ENCODE assay signal across 8 cellular contexts in genomic region chr5:36744041-36744677, GRCh38.
DNase-seq lines count a peak whose midpoint lies in the region; ATAC-seq, FAIRE-seq and TF ChIP-seq lines count a peak whose summit lies in the region.

No MANE protein-coding gene starts in this region.

- peak overlapping the region; percentile 87 for H3K4me3 ChIP-seq in GM23248
- peak overlapping the region; percentile 94 for H3K4me3 ChIP-seq in OCI-LY3 (ENCODE audit: low read length)
- peak overlapping the region; percentile 16 to 52 (median 49) for H3K4me3 ChIP-seq in pancreas

- FAIRE-seq in pancreas (lab: Jason Lieb, UNC) = no peak

- H3K4me1 ChIP-seq in GM23248 (ENCODE audit: insufficient read depth) = 0 out of 2 replicates have a peak, but pooled peaks cover 7% of the 10 kb centered on the region
- peaks cover 15% of the 10 kb centered on the region for H3K4me1 ChIP-seq in OCI-LY3 (ENCODE audit: low read length)
- peaks cover 4 to 44% (median 32%) of the 10 kb centered on the region in 3 donors for H3K4me1 ChIP-seq in pancreas

- H3K27ac Mint-ChIP-seq in Calu3 (ENCODE audit: unreplicated experiment) = peak overlapping the region; percentile 86

- H3K27me3 ChIP-seq in GM23248 (replicated peaks; ENCODE audit: insufficient read depth) = peaks cover 10% of the 10 kb centered on the region; the same call in 1 of the 2 replicates
- peaks cover 13% of the 10 kb centered on the region; the same call in 1 of the 2 replicates for H3K27me3 ChIP-seq in OCI-LY3 (ENCODE audit: low read depth, low read length)
- H3K27me3 ChIP-seq in pancreas = no peaks in the 10 kb centered on the region

- peak overlapping the region; percentile 94 for H3K4me3 Mint-ChIP-seq in Calu3 (ENCODE audit: low read depth, unreplicated experiment)

- no peaks in the 10 kb centered on the region for H3K79me2 ChIP-seq in GM23248 (ENCODE audit: insufficient read depth)
- no peaks in the 10 kb centered on the region for H3K79me2 ChIP-seq in OCI-LY3 (ENCODE audit: low read length)

- H3K4me1 Mint-ChIP-seq in Calu3 (ENCODE audit: low read depth, unreplicated experiment) = peaks cover 43% of the 10 kb centered on the region

- DNase-seq in Calu3 (no peak), GM23248 (peak; percentile 15), epithelial cell of prostate (ENCODE audit: low read depth, low spot score) (no peak), pancreas (no peak), G401 (ENCODE audit: low spot score) (no peak)

- peaks cover 18% of the 10 kb centered on the region for H3K36me3 Mint-ChIP-seq in Calu3 (ENCODE audit: insufficient read depth, unreplicated experiment)

- no peaks in the 10 kb centered on the region for H3K9me3 ChIP-seq in GM23248 (ENCODE audit: low read depth)
- H3K9me3 ChIP-seq in OCI-LY3 (ENCODE audit: insufficient read depth, low read length) = no peaks in the 10 kb centered on the region
- no peaks in the 10 kb centered on the region for H3K9me3 ChIP-seq in pancreas

- H3K36me3 ChIP-seq in GM23248 (ENCODE audit: low read depth) = no peaks in the 10 kb centered on the region
- H3K36me3 ChIP-seq in OCI-LY3 (replicated peaks; ENCODE audit: low read depth, low read length) = no peaks in the 10 kb centered on the region
- H3K36me3 ChIP-seq in pancreas = no peaks in the 10 kb centered on the region

- in situ Hi-C loops in GM23248 (cut with MboI) (loop anchor here (10.0 kb wide), 1 partner anchor 121 kb away; no protein-coding TSS in a partner anchor), G401 (cut with HindIII; ENCODE audit: low sequenced_read_pairs) (no loop called here)

- ATAC-seq in pancreas = no peak
- ATAC-seq in HG02970 (IDR thresholded peaks at IDR 0.05; ENCODE audit: low FRiP score, unreplicated experiment) = no peak
- no peak for ATAC-seq in GM18858 (IDR thresholded peaks at IDR 0.05; ENCODE audit: unreplicated experiment)

- CTCF ChIA-PET in Calu3 (lab: Charles Lee) = interaction anchor here (0.5 to 2.4 kb wide), 4 partner anchors 9 to 436 kb away, joined by 3 to 14 read pairs (median 3); no protein-coding TSS in a partner anchor

- peaks cover 4% of the 10 kb centered on the region for H3K27me3 Mint-ChIP-seq in Calu3 (ENCODE audit: unreplicated experiment)

- H3K27ac ChIP-seq in GM23248 = no peak overlapping the region
- no peak overlapping the region for H3K27ac ChIP-seq in OCI-LY3 (ENCODE audit: low read length)
- H3K27ac ChIP-seq in epithelial cell of prostate = peak overlapping the region; percentile 70
- peak overlapping the region; percentile 69 to 93 (median 83) for H3K27ac ChIP-seq in pancreas

- H3K9me3 Mint-ChIP-seq in Calu3 (ENCODE audit: low read depth, unreplicated experiment) = no peaks in the 10 kb centered on the region

- intact Hi-C loops in Calu3 (cut with micrococcal nuclease; ENCODE audit: unreplicated experiment) = loop anchor here (1.0 to 5.0 kb wide), 2 partner anchors 126 to 198 kb away; no protein-coding TSS in a partner anchor
- intact Hi-C loops in pancreas (cut with DNase I) = loop anchor here in 1 of 3 donors (10.0 kb wide), 1 partner anchor 131 kb away; the partner anchor contains the start of gene NIPBL

- H2AFZ ChIP-seq in GM23248 (peak overlapping the region; percentile 91), OCI-LY3 (ENCODE audit: low read depth, low read length) (peak overlapping the region; percentile 57; the same call in 1 of the 2 replicates)

- TF ChIP-seq CTCF in Calu3 (IDR thresholded peaks at IDR 0.05; ENCODE audit: unreplicated experiment) (no peak), OCI-LY3 (IDR thresholded peaks at IDR 0.05; ENCODE audit: low read depth, low read length) (no peak), pancreas (IDR thresholded peaks at IDR 0.05) (no peak)

- H3K9ac ChIP-seq in GM23248 (peak overlapping the region; percentile 54), OCI-LY3 (ENCODE audit: low read length) (peak overlapping the region; percentile 55)

- no peaks in the 10 kb centered on the region for H3K9me2 ChIP-seq in GM23248 (ENCODE audit: insufficient read depth)

- H3K4me2 ChIP-seq in GM23248 (ENCODE audit: unreplicated experiment) = peak overlapping the region; percentile 95
- peak overlapping the region; percentile 95 for H3K4me2 ChIP-seq in OCI-LY3 (ENCODE audit: low read length)

- H3F3A ChIP-seq in GM23248 (ENCODE audit: insufficient read depth) = no peaks in the 10 kb centered on the region

- BruUV-seq in Calu3 (replicated peaks; lab: Mats Ljungman, UMichigan) = no TSS peak

- no peaks in the 10 kb centered on the region for H4K20me1 ChIP-seq in GM23248 (ENCODE audit: insufficient read depth)
- H4K20me1 ChIP-seq in OCI-LY3 (ENCODE audit: insufficient read depth, low read length) = no peaks in the 10 kb centered on the region

- WGBS in GM23248 (ENCODE audit: low coverage in 1 of 2, low lambda C conversion rate in 2 of 2, missing lambda C conversion rate in 2 of 2), 2 experiments = 2% methylated on average over 18 of the region's 18 CpGs
- WGBS in pancreas, 2 donors = 4% methylated on average over 18 of the region's 18 CpGs

Comparison
In these comparisons a context has a peak if more than half of its experiments do, and no peak if none do; other contexts are left out.
1. H3K27ac ChIP-seq: peak in epithelial cell of prostate (single experiment) and pancreas (4 of 4); none in GM23248 (single experiment) and OCI-LY3 (single experiment).
2. Peak in every context shown above with its lines, with median percentiles within 50 percentile points of each other: H3K4me3 ChIP-seq.